ENCODE assay signal across 8 cellular contexts in genomic region chr20:52972965-52973819, GRCh38. TPM values are rescaled to one million over a fixed set of nuclear protein-coding genes. Genes with fewer than 3 reads are reported as not detected.
DNase-seq lines count a peak whose midpoint lies in the region; ATAC-seq, FAIRE-seq and TF ChIP-seq lines count a peak whose summit lies in the region.

No MANE protein-coding gene starts in this region.

- no peaks in the 10 kb centered on the region for H3K36me3 ChIP-seq in heart left ventricle

- no peak for TF ChIP-seq CTCF in heart left ventricle (IDR thresholded peaks at IDR 0.05)
- no peak for TF ChIP-seq CTCF in retinal pigment epithelial cell (conservative IDR thresholded peaks at IDR 0.05; ENCODE audit: low read depth, low read length)
- no peak for TF ChIP-seq CTCF in GM10248 (IDR thresholded peaks at IDR 0.05; ENCODE audit: control extremely low read depth, extremely low read depth, low read depth, missing control alignments)

- intact Hi-C loops in activated T-helper 1 cell treated with anti-CD3 and anti-CD28 coated beads, Interleukin-12 subunit alpha, Interleukin-12 subunit beta, Interleukin-2, Interleukin-4 antibody, amounts not matched to agents 30 ng/mL and 10 ng/mL and 1 ng/mL, durations not matched to agents 14 hours and 24 hours and 36 hours (cut with micrococcal nuclease), result loop anchor here (1.0 to 10.0 kb wide), 2 partner anchors 568 to 942 kb away; no protein-coding TSS in a partner anchor
- intact Hi-C loops in heart left ventricle (cut with DNase I), result loop anchor here in 1 of 10 donors (5.0 kb wide), 1 partner anchor 244 kb away; no protein-coding TSS in a partner anchor

- POLR2A ChIA-PET in GM10248 (lab: Yijun Ruan, JAX), result no interaction called here

- ATAC-seq in heart left ventricle (peak in 3 of 4 donors; percentile 43 to 50 (median 44)), HG03460 (IDR thresholded peaks at IDR 0.05; ENCODE audit: unreplicated experiment) (no peak)

- H3K4me1 Mint-ChIP-seq in activated T-helper 1 cell treated with anti-CD3 and anti-CD28 coated beads, Interleukin-12 subunit alpha, Interleukin-12 subunit beta, Interleukin-2, Interleukin-4 antibody, amounts not matched to agents 30 ng/mL and 10 ng/mL and 1 ng/mL, durations not matched to agents 14 hours and 24 hours and 36 hours (ENCODE audit: low read depth), result peaks cover 56% of the 10 kb centered on the region

- peak overlapping the region; percentile 99 for H3K4me3 Mint-ChIP-seq in activated T-helper 1 cell treated with anti-CD3 and anti-CD28 coated beads, Interleukin-12 subunit alpha, Interleukin-12 subunit beta, Interleukin-2, Interleukin-4 antibody, amounts not matched to agents 30 ng/mL and 10 ng/mL and 1 ng/mL, durations not matched to agents 14 hours and 24 hours and 36 hours

- peaks cover 0 to 33% (median 17%) of the 10 kb centered on the region in 9 donors for H3K27me3 ChIP-seq in heart left ventricle

- no peaks in the 10 kb centered on the region for H3K9me3 ChIP-seq in heart left ventricle

- WGBS in heart left ventricle, 4 donors, result 3 to 6% (median 4%) methylated on average over 39 of the region's 39 CpGs

- H3K27ac ChIP-seq in heart left ventricle, result peak overlapping the region in 10 of 12 donors; percentile 24 to 79 (median 64)

- H3K4me3 ChIP-seq in heart left ventricle, result peak overlapping the region; percentile 14 to 75 (median 60)
- peak overlapping the region; percentile 78 for H3K4me3 ChIP-seq in retinal pigment epithelial cell (ENCODE audit: low read length)

- H3K27ac Mint-ChIP-seq in activated T-helper 1 cell treated with anti-CD3 and anti-CD28 coated beads, Interleukin-12 subunit alpha, Interleukin-12 subunit beta, Interleukin-2, Interleukin-4 antibody, amounts not matched to agents 30 ng/mL and 10 ng/mL and 1 ng/mL, durations not matched to agents 14 hours and 24 hours and 36 hours, result peak overlapping the region; percentile 99

- peak; percentile 31 for DNase-seq in NCI-H2107 treated with DMSO at 0.1 percent for 48 hours (lab: John Stamatoyannopoulos, UW; ENCODE audit: unreplicated experiment)
- peak; percentile 12 for DNase-seq in activated T-helper 1 cell treated with anti-CD3 and anti-CD28 coated beads, Interleukin-12 subunit alpha, Interleukin-12 subunit beta, Interleukin-2, Interleukin-4 antibody, amounts not matched to agents 30 ng/mL and 10 ng/mL and 1 ng/mL, durations not matched to agents 14 hours and 24 hours and 36 hours (ENCODE audit: low spot score)
- peak in 2 of 5 donors; percentile 23 to 27 for DNase-seq in heart left ventricle
- DNase-seq in retinal pigment epithelial cell (ENCODE audit: low read depth), result no peak
- no peak for DNase-seq in epidermal melanocyte (ENCODE audit: insufficient read length, low spot score)
- no peak for DNase-seq in GM10248 (ENCODE audit: extremely low spot score)
- DNase-seq in frontal cortex (ENCODE audit: low spot score in 2 of 2), result no peak

- no peak for TF ChIP-seq POLR2A in heart left ventricle (IDR thresholded peaks at IDR 0.05)

- peaks cover 6% of the 10 kb centered on the region for H3K27me3 Mint-ChIP-seq in activated T-helper 1 cell treated with anti-CD3 and anti-CD28 coated beads, Interleukin-12 subunit alpha, Interleukin-12 subunit beta, Interleukin-2, Interleukin-4 antibody, amounts not matched to agents 30 ng/mL and 10 ng/mL and 1 ng/mL, durations not matched to agents 14 hours and 24 hours and 36 hours (ENCODE audit: insufficient read depth)

- FAIRE-seq in frontal cortex (lab: Jason Lieb, UNC), result no peak

- H3K9me3 Mint-ChIP-seq in activated T-helper 1 cell treated with anti-CD3 and anti-CD28 coated beads, Interleukin-12 subunit alpha, Interleukin-12 subunit beta, Interleukin-2, Interleukin-4 antibody, amounts not matched to agents 30 ng/mL and 10 ng/mL and 1 ng/mL, durations not matched to agents 14 hours and 24 hours and 36 hours, result no peaks in the 10 kb centered on the region

- H3K36me3 Mint-ChIP-seq in activated T-helper 1 cell treated with anti-CD3 and anti-CD28 coated beads, Interleukin-12 subunit alpha, Interleukin-12 subunit beta, Interleukin-2, Interleukin-4 antibody, amounts not matched to agents 30 ng/mL and 10 ng/mL and 1 ng/mL, durations not matched to agents 14 hours and 24 hours and 36 hours (ENCODE audit: low read depth), result peaks cover 13% of the 10 kb centered on the region

- CTCF ChIA-PET in GM10248 (lab: Yijun Ruan, JAX), result no interaction called here

- peaks cover 0 to 17% (median 0%) of the 10 kb centered on the region in 12 donors for H3K4me1 ChIP-seq in heart left ventricle

RNA-seq across cellular contexts. Expression of gene TSHZ2, which starts 1.0 kb away (rescaled TPM):
- 26.0 and 27.5 TPM in 2 replicates for total RNA-seq in activated T-helper 1 cell treated with anti-CD3 and anti-CD28 coated beads, Interleukin-12 subunit alpha, Interleukin-12 subunit beta, Interleukin-2, Interleukin-4 antibody, amounts not matched to agents 30 ng/mL and 10 ng/mL and 1 ng/mL, durations not matched to agents 14 hours and 24 hours and 36 hours
- total RNA-seq in heart left ventricle (10 to 100 TPM in 2 of 9 donors, 1 to 10 TPM in 7; 2.3 to 12.1 (median 5.0) TPM), frontal cortex (2.4 TPM)
- 1 to 10 TPM; 1.8 to 2.3 TPM for polyA plus RNA-seq in heart left ventricle

Comparison
In these comparisons a context has a peak if more than half of its experiments do, and no peak if none do; other contexts are left out.
1. DNase-seq: peak in NCI-H2107 treated with DMSO at 0.1 percent for 48 hours (single experiment) and activated T-helper 1 cell treated with anti-CD3 and anti-CD28 coated beads, Interleukin-12 subunit alpha, Interleukin-12 subunit beta, Interleukin-2, Interleukin-4 antibody, amounts not matched to agents 30 ng/mL and 10 ng/mL and 1 ng/mL, durations not matched to agents 14 hours and 24 hours and 36 hours (single experiment); none in retinal pigment epithelial cell (single experiment), epidermal melanocyte (single experiment), GM10248 (single experiment) and frontal cortex (0 of 2).